Comparison of ENCODE assay signal across 1 cellular context in the genomic region with DNA sequence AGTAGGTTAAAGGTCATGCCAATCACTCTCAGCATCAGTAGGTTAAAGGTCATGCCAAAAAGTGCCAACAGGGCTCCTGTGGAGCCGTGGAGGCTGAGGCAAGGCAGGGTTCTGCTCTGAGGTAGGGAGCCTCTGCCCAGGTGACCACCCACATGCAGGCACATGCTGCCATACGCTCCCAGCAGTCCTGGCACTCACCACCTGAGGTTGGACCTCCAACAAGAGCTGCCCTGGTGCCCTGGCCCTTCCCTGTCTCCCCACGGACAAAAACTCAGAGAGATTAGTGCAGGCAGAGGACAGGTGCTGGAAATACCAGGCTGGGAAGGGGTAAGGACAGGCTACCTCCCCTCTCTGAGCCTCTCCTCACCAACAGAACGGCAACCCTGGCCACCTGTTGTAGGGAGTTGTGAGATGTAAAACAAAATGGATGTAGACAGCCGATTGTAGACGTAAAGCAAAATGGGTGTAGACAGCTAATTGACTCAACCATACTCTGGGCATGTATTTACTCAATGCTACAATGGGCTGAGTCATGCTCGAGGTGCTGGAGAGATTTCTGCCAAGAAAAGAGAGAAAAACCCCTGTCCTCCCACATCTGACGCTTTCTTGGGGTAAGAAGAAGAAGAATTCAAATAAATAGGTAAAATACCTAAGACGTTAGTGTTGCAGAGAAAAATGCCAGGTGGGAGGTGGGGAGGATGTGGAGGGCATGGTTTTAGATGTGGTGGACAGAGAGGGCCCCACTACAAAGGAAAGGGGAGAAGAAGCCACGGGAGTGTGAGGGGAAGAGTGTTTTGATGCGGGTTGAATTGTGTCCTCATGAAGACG.
TF ChIP-seq lines count a peak whose summit lies in the region.

No MANE protein-coding gene starts in this region.

TF ChIP-seq in IMR-90, 13 proteins besides CTCF, POLR2A, EP300 and RAD21 (continued from another document):
- TF ChIP-seq CHD1 (IDR thresholded peaks at IDR 0.05; ENCODE audit: low read depth, low read length) (no peak), MAFK (IDR thresholded peaks at IDR 0.05; ENCODE audit: low read depth, low read length) (peak; percentile 57), MAZ (IDR thresholded peaks at IDR 0.05; ENCODE audit: borderline replicate concordance, low read depth, low read length) (peak; percentile 72; the same call in 1 of the 2 replicates), SMC3 (IDR thresholded peaks at IDR 0.05; ENCODE audit: low read depth, low read length) (no peak), RFX5 (IDR thresholded peaks at IDR 0.05; ENCODE audit: low read depth, low read length) (no peak), BHLHE40 (IDR thresholded peaks at IDR 0.05; ENCODE audit: low read depth, low read length) (peak; percentile 38; the same call in 1 of the 2 replicates), RCOR1 (IDR thresholded peaks at IDR 0.05; ENCODE audit: insufficient replicate concordance, low read length) (no peak), CEBPB (IDR thresholded peaks at IDR 0.05; ENCODE audit: low read depth, low read length) (peak; percentile 76)
- TF ChIP-seq, protein P1, sequence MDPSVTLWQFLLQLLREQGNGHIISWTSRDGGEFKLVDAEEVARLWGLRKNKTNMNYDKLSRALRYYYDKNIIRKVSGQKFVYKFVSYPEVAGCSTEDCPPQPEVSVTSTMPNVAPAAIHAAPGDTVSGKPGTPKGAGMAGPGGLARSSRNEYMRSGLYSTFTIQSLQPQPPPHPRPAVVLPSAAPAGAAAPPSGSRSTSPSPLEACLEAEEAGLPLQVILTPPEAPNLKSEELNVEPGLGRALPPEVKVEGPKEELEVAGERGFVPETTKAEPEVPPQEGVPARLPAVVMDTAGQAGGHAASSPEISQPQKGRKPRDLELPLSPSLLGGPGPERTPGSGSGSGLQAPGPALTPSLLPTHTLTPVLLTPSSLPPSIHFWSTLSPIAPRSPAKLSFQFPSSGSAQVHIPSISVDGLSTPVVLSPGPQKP (IDR thresholded peaks at IDR 0.05; ENCODE audit: borderline replicate concordance, low read depth, low read length): no peak
TF ChIP-seq in IMR-90: peak in this region for 6.
